ENCODE assay signal across 6 cellular contexts in genomic region chr15:35111861-35112260, GRCh38. TPM values are rescaled to one million over a fixed set of nuclear protein-coding genes. Genes with fewer than 3 reads are reported as not detected.
"Had no signal": no experiment of that assay in that cellular context is flagged by ENCODE, and none has a peak within 500 bp of the region (broad histone marks: within the 10 kb centered on the region; RNA-seq: fewer than 3 reads in every experiment).

No MANE protein-coding gene starts in this region.

- ATAC-seq: GM23338, K562 had no signal

- H3K9me3 Mint-ChIP-seq: GM23338, H9 had no signal

- H3K27ac Mint-ChIP-seq: GM23338, H9 had no signal

- DNase-seq: H9, HCEC 1CT, IMR-90 had no signal

- H3K4me3 Mint-ChIP-seq: GM23338, H9 had no signal

RNA-seq across cellular contexts. Expression of gene NANOGP8, which starts 26.8 kb away (rescaled TPM):
- total RNA-seq: HT-29, IMR-90, K562 had no signal
